9 cellular contexts compared by ENCODE assay signal in genomic region chr16:14309001-14309886, GRCh38.
DNase-seq lines count a peak whose midpoint lies in the region; ATAC-seq and TF ChIP-seq lines count a peak whose summit lies in the region.
"Had no signal": no experiment of that assay in that cellular context is flagged by ENCODE, and none has a peak within 500 bp of the region (broad histone marks: within the 10 kb centered on the region; RNA-seq: fewer than 3 reads in every experiment).

No MANE protein-coding gene starts in this region.

- H3K27me3 ChIP-seq in SJCRH30 (no peaks in the 10 kb centered on the region), esophagus squamous epithelium (no peaks in the 10 kb centered on the region), upper lobe of right lung (no peaks in the 10 kb centered on the region)

- H3K4me3 ChIP-seq in SJCRH30, result peak overlapping the region; percentile 46
- H3K4me3 ChIP-seq in esophagus squamous epithelium, result peak overlapping the region in 3 of 4 donors; percentile 2 to 43 (median 8)
- H3K4me3 ChIP-seq in upper lobe of right lung, result no peak overlapping the region

- TF ChIP-seq POLR2A in esophagus squamous epithelium (IDR thresholded peaks at IDR 0.05), result no peak

- peak; percentile 42 for DNase-seq in SIG-M5 treated with dmso at 0.1 percent for 504 hours (lab: John Stamatoyannopoulos, UW; ENCODE audit: unreplicated experiment)
- no peak for DNase-seq in SIG-M5 (lab: John Stamatoyannopoulos, UW)
- DNase-seq in SJCRH30, result peak; percentile 91 to 93
- DNase-seq in esophagus squamous epithelium (lab: John Stamatoyannopoulos, UW), result no peak
- peak; percentile 2 for DNase-seq in stimulated activated naive CD4-positive, alpha-beta T cell treated with Interleukin-2 at 50 U/mL for 16 hours (lab: John Stamatoyannopoulos, UW)
- no peak for DNase-seq in cerebellar cortex (ENCODE audit: low spot score)
- DNase-seq in upper lobe of right lung, result no peak
- DNase-seq: NCI-H1105 treated with DMSO at 0.1 percent for 48 hours had no signal

- no peak for ATAC-seq in upper lobe of right lung
- no peak for ATAC-seq in GM19467 (IDR thresholded peaks at IDR 0.05; ENCODE audit: unreplicated experiment)

- H3K27ac ChIP-seq in SJCRH30 (peak overlapping the region; percentile 98), esophagus squamous epithelium (peak overlapping the region; percentile 76 to 93 (median 80)), upper lobe of right lung (no peak overlapping the region)

- intact Hi-C loops in esophagus squamous epithelium (cut with DNase I) (no loop called here), upper lobe of right lung (cut with DNase I) (no loop called here)

- no peaks in the 10 kb centered on the region for H3K9me3 ChIP-seq in SJCRH30 (replicated peaks)
- no peaks in the 10 kb centered on the region for H3K9me3 ChIP-seq in esophagus squamous epithelium
- H3K9me3 ChIP-seq in upper lobe of right lung, result no peaks in the 10 kb centered on the region

- peaks cover 5% of the 10 kb centered on the region for H3K36me3 ChIP-seq in SJCRH30
- no peaks in the 10 kb centered on the region for H3K36me3 ChIP-seq in esophagus squamous epithelium
- H3K36me3 ChIP-seq in upper lobe of right lung, result no peaks in the 10 kb centered on the region

- peaks cover 66% of the 10 kb centered on the region for H3K4me1 ChIP-seq in SJCRH30
- peaks cover 36 to 67% (median 45%) of the 10 kb centered on the region in 3 donors for H3K4me1 ChIP-seq in esophagus squamous epithelium
- no peaks in the 10 kb centered on the region for H3K4me1 ChIP-seq in upper lobe of right lung

- 20 to 35% methylated on average over 15 to 24 of the region's 26 CpGs for WGBS in esophagus squamous epithelium, 2 donors

- TF ChIP-seq CTCF in esophagus squamous epithelium (IDR thresholded peaks at IDR 0.05) (peak in 2 of 6 experiments; percentile 42 to 46), upper lobe of right lung (IDR thresholded peaks at IDR 0.05) (no peak)

Comparison
In these comparisons a context has a peak if more than half of its experiments do, and no peak if none do; other contexts are left out.
1. DNase-seq: peak in SIG-M5 treated with dmso at 0.1 percent for 504 hours (single experiment), SJCRH30 (2 of 2) and stimulated activated naive CD4-positive, alpha-beta T cell treated with Interleukin-2 at 50 U/mL for 16 hours (single experiment); none in SIG-M5 (single experiment), esophagus squamous epithelium (single experiment), cerebellar cortex (single experiment) and upper lobe of right lung (single experiment).